In the genomic region with DNA sequence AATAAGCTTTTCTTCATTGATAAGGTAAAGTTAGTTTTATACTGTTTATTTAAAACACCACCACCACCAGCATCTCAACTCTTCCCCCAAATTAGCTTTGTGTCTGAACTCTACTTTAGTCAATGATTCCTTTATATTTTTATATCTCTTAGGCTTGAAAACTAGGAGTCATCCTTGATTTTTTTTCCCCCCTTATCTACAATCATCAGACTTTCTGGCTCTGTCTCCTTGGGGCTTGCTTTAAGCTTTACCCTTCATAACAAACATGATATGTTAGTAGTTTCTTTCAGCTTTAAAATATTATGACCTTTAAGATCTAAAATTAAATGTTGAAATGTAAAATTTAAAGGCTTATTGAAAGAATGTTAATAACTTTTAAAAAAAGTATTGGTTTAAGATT, we compare ENCODE assay signal across 25 cellular contexts. TPM values are rescaled to one million over a fixed set of nuclear protein-coding genes. Genes with fewer than 3 reads are reported as not detected.
A peak's percentile ranks its signal among the peaks of the same experiment; 100 is the strongest.
DNase-seq lines count a peak whose midpoint lies in the region; ATAC-seq, FAIRE-seq and TF ChIP-seq lines count a peak whose summit lies in the region.
"Had no signal": no experiment of that assay in that cellular context is flagged by ENCODE, and none has a peak within 500 bp of the region (broad histone marks: within the 10 kb centered on the region; RNA-seq: fewer than 3 reads in every experiment).

No MANE protein-coding gene starts in this region.

- no peaks in the 10 kb centered on the region for H3K36me3 Mint-ChIP-seq in mesothelial cell of epicardium
- H3K36me3 Mint-ChIP-seq: CD8-positive, alpha-beta T cell had no signal

- TF ChIP-seq CTCF in VCaP (conservative IDR thresholded peaks at IDR 0.05) (no peak), mesothelial cell of epicardium (IDR thresholded peaks at IDR 0.05; ENCODE audit: unreplicated experiment) (no peak)

- peaks cover 20% of the 10 kb centered on the region for H3K4me1 Mint-ChIP-seq in mesothelial cell of epicardium

- peak overlapping the region; percentile 59 for H3K27ac ChIP-seq in VCaP
- H3K27ac ChIP-seq: BLaER1, C4-2B, GM23248 had no signal

- peak overlapping the region; percentile 5 for H3K27ac Mint-ChIP-seq in mesothelial cell of epicardium
- H3K27ac Mint-ChIP-seq: B cell; CD8-positive, alpha-beta T cell had no signal

- ATAC-seq in HG02938 (IDR thresholded peaks at IDR 0.05; ENCODE audit: unreplicated experiment): no peak
- ATAC-seq: CD8-positive, alpha-beta T cell had no signal

- no peaks in the 10 kb centered on the region for H3K27me3 Mint-ChIP-seq in mesothelial cell of epicardium (ENCODE audit: low read depth)
- H3K27me3 Mint-ChIP-seq: B cell; CD4-positive, CD25-positive, alpha-beta regulatory T cell had no signal

- H3K4me3 Mint-ChIP-seq in mesothelial cell of epicardium: no peak overlapping the region
- H3K4me3 Mint-ChIP-seq: B cell; CD4-positive, CD25-positive, alpha-beta regulatory T cell; CD8-positive, alpha-beta T cell had no signal

- no peaks in the 10 kb centered on the region for H3K9me3 Mint-ChIP-seq in mesothelial cell of epicardium
- H3K9me3 Mint-ChIP-seq: CD4-positive, CD25-positive, alpha-beta regulatory T cell; CD8-positive, alpha-beta T cell had no signal

- DNase-seq in RCC 7860 (ENCODE audit: low spot score) (no peak), mesothelial cell of epicardium (ENCODE audit: low spot score in 2 of 2, unreplicated experiment in 2 of 2) (no peak), GM19240 (ENCODE audit: insufficient read length, low spot score) (no peak), SIG-M5 treated with dmso at 0.1 percent for 504 hours (lab: John Stamatoyannopoulos, UW; ENCODE audit: unreplicated experiment) (no peak)
- DNase-seq: 8988T; Caco-2; CD4-positive, CD25-positive, alpha-beta regulatory T cell; CD8-positive, alpha-beta T cell; DMS 273 treated with DMSO at 0.1 percent for 48 hours; DMS79; EL; GF-D8; GM23248; H7; HCEC 1CT had no signal

- FAIRE-seq in G401.6 (lab: Jason Lieb, UNC): peak; percentile 64
- FAIRE-seq in RCC 7860 (lab: Jason Lieb, UNC): peak; percentile 45
- FAIRE-seq: D721Med, GM12891, GM18507, H1 had no signal

RNA-seq across cellular contexts. Expression of a gene that starts 28.3 kb away (rescaled TPM):
- 37.3 to 40.2 TPM (median 37.8 TPM) in 3 replicates for total RNA-seq in mesothelial cell of epicardium

RNA-seq across cellular contexts. Expression of a gene that starts 28.8 kb away (rescaled TPM):
- 148 to 155 TPM (median 150 TPM) in 3 replicates for total RNA-seq in mesothelial cell of epicardium
